ENCODE assay signal across 8 cellular contexts in genomic region chr1:230066036-230066435, GRCh38. TPM values are rescaled to one million over a fixed set of nuclear protein-coding genes. Genes with fewer than 3 reads are reported as not detected.
DNase-seq lines count a peak whose midpoint lies in the region; ATAC-seq and TF ChIP-seq lines count a peak whose summit lies in the region.

No MANE protein-coding gene starts in this region.

- peak overlapping the region; percentile 5 for H2AFZ ChIP-seq in HCT116 (ENCODE audit: low read depth, low read length, poor library complexity, severe bottlenecking)

- CTCF ChIA-PET in HCT116 (lab: Charles Lee), result no interaction called here

- RAD21 ChIA-PET in HCT116 (lab: Charles Lee; ENCODE audit: low non-redundant PET in 1 of 2, low total read pairs in 2 of 2, uncharacterized antibody in 2 of 2, unreplicated experiment in 2 of 2), result no interaction called here

- ATAC-seq in HCT116, result no peak
- ATAC-seq in RWPE2 (ENCODE audit: low read depth), result no peak
- ATAC-seq in HG03342 (IDR thresholded peaks at IDR 0.05; ENCODE audit: unreplicated experiment), result no peak

- H3K27ac ChIP-seq in HCT116 (ENCODE audit: low read depth, low read length) (peak overlapping the region; percentile 47; the same call in 1 of the 2 replicates), RWPE2 (ENCODE audit: poor library complexity, severe bottlenecking) (peak overlapping the region; percentile 70), skin epidermis (peak overlapping the region in 14 of 21 experiments; percentile 33 to 92 (median 67))

- intact Hi-C loops in HCT116 (cut with micrococcal nuclease), result loop anchor here (1.0 to 2.0 kb wide), 2 partner anchors 38 to 203 kb away; no protein-coding TSS in a partner anchor

- H3K36me3 ChIP-seq in HCT116 (ENCODE audit: control insufficient read depth in 1 of 2, insufficient read depth in 2 of 2, low read length in 2 of 2) (no peaks in the 10 kb centered on the region), RWPE2 (ENCODE audit: low read depth) (no peaks in the 10 kb centered on the region)

- TSS peak; percentile 60 for BruUV-seq in HCT116 (replicated peaks; lab: Mats Ljungman, UMichigan)

- H3K4me1 ChIP-seq in HCT116 (ENCODE audit: control insufficient read depth in 1 of 2, insufficient read depth in 2 of 2, low read length in 2 of 2) (peaks cover 11 to 17% of the 10 kb centered on the region in 2 experiments; a peak in 3 of 4 replicates), RWPE2 (ENCODE audit: insufficient read depth, poor library complexity, severe bottlenecking) (no peaks in the 10 kb centered on the region)

- TF ChIP-seq CTCF in HCT116 (IDR thresholded peaks at IDR 0.05 in 2 of 3, conservative IDR thresholded peaks at IDR 0.05 in 1 of 3; ENCODE audit: borderline replicate concordance in 1 of 3, insufficient read depth in 1 of 3, low read depth in 2 of 3, low read length in 2 of 3) (no peak), RWPE2 (IDR thresholded peaks at IDR 0.05; ENCODE audit: poor library complexity, severe bottlenecking) (no peak), fibroblast of mammary gland (conservative IDR thresholded peaks at IDR 0.05; ENCODE audit: control insufficient read depth, insufficient read depth, low read depth, low read length) (no peak)

- DNase-seq in HCT116 (ENCODE audit: low read depth, low spot score), result no peak
- DNase-seq in RWPE2 (ENCODE audit: low spot score), result no peak
- DNase-seq in fibroblast of mammary gland (ENCODE audit: low read depth), result no peak
- no peak for DNase-seq in stimulated activated naive CD4-positive, alpha-beta T cell (lab: John Stamatoyannopoulos, UW)
- no peak for DNase-seq in pons (ENCODE audit: low spot score)
- DNase-seq in activated CD4-positive, alpha-beta T cell treated with anti-CD3 and anti-CD28 coated beads, Interleukin-2, amount 50 U/mL, for 48 hours, result no peak

- TF ChIP-seq RAD21 in HCT116 (IDR thresholded peaks at IDR 0.05; ENCODE audit: low read depth), result no peak

- H3K9me3 ChIP-seq in HCT116 (ENCODE audit: control insufficient read depth in 1 of 2, insufficient read depth in 1 of 2, low read depth in 1 of 2, low read length in 2 of 2) (no peaks in the 10 kb centered on the region), RWPE2 (ENCODE audit: severe bottlenecking) (no peaks in the 10 kb centered on the region)

- peak overlapping the region; percentile 47 for H3K9ac ChIP-seq in HCT116 (ENCODE audit: low read length)

- H3K9me2 ChIP-seq in HCT116 (ENCODE audit: insufficient read depth), result no peaks in the 10 kb centered on the region

- H4K20me1 ChIP-seq in HCT116 (ENCODE audit: insufficient read depth), result peaks cover 3% of the 10 kb centered on the region; the same call in 1 of the 2 replicates

- H3K79me2 ChIP-seq in HCT116 (ENCODE audit: insufficient read depth, low read length), result peaks cover 31% of the 10 kb centered on the region

- no peak for TF ChIP-seq POLR2A in HCT116 (IDR thresholded peaks at IDR 0.05; ENCODE audit: borderline replicate concordance, extremely low read depth, insufficient read depth, insufficient read length)

- POLR2A ChIA-PET in HCT116 (lab: Charles Lee), result no interaction called here

- H3K27me3 ChIP-seq in HCT116 (ENCODE audit: insufficient read depth, low read length), result no peaks in the 10 kb centered on the region
- H3K27me3 ChIP-seq in RWPE2 (ENCODE audit: insufficient read depth, poor library complexity, severe bottlenecking), result no peaks in the 10 kb centered on the region

- H3K4me3 ChIP-seq in HCT116 (replicated peaks in 1 of 2; ENCODE audit: low read depth in 1 of 2, low read length in 2 of 2) (peak overlapping the region in 1 of 2 experiments; percentile 51), RWPE2 (ENCODE audit: severe bottlenecking) (no peak overlapping the region), fibroblast of mammary gland (ENCODE audit: control insufficient read depth, low read depth, low read length) (peak overlapping the region; percentile 65), skin epidermis (peak overlapping the region; percentile 56 to 95 (median 87))

- peak overlapping the region; percentile 86 for H3K4me2 ChIP-seq in HCT116 (ENCODE audit: low read length)

TF ChIP-seq in HCT116, 20 proteins besides CTCF, POLR2A, EP300 and RAD21:
- no peak for TF ChIP-seq MAX (IDR thresholded peaks at IDR 0.05)
- TF ChIP-seq FOSL1 (IDR thresholded peaks at IDR 0.05; ENCODE audit: low read depth), result no peak
- no peak for TF ChIP-seq CBX3 (IDR thresholded peaks at IDR 0.05; ENCODE audit: low read depth)
- no peak for TF ChIP-seq YY1 (IDR thresholded peaks at IDR 0.05; ENCODE audit: extremely low read depth, insufficient replicate concordance, low read depth, low read length)
- TF ChIP-seq TCF7L2 (IDR thresholded peaks at IDR 0.05; ENCODE audit: borderline replicate concordance, extremely low read depth, insufficient read depth, insufficient read length), result no peak
- TF ChIP-seq REST (IDR thresholded peaks at IDR 0.05; ENCODE audit: low read depth), result no peak
- TF ChIP-seq POLR2AphosphoS5 (IDR thresholded peaks at IDR 0.05; ENCODE audit: low read depth, low read length), result no peak
- TF ChIP-seq ELF1 (IDR thresholded peaks at IDR 0.05; ENCODE audit: borderline replicate concordance, low read depth), result no peak
- TF ChIP-seq, protein P1, sequence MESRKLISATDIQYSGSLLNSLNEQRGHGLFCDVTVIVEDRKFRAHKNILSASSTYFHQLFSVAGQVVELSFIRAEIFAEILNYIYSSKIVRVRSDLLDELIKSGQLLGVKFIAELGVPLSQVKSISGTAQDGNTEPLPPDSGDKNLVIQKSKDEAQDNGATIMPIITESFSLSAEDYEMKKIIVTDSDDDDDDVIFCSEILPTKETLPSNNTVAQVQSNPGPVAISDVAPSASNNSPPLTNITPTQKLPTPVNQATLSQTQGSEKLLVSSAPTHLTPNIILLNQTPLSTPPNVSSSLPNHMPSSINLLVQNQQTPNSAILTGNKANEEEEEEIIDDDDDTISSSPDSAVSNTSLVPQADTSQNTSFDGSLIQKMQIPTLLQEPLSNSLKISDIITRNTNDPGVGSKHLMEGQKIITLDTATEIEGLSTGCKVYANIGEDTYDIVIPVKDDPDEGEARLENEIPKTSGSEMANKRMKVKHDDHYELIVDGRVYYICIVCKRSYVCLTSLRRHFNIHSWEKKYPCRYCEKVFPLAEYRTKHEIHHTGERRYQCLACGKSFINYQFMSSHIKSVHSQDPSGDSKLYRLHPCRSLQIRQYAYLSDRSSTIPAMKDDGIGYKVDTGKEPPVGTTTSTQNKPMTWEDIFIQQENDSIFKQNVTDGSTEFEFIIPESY (IDR thresholded peaks at IDR 0.05; ENCODE audit: extremely low read depth, insufficient replicate concordance, low read length), result no peak
- no peak for TF ChIP-seq EGR1 (IDR thresholded peaks at IDR 0.05; ENCODE audit: low read depth)
- no peak for TF ChIP-seq SRF (IDR thresholded peaks at IDR 0.05; ENCODE audit: low read depth)
- TF ChIP-seq SP1 (IDR thresholded peaks at IDR 0.05; ENCODE audit: low read depth), result no peak
- no peak for TF ChIP-seq ZFX (IDR thresholded peaks at IDR 0.05)
- no peak for TF ChIP-seq CEBPB (IDR thresholded peaks at IDR 0.05; ENCODE audit: low read depth)

RNA-seq across cellular contexts. Expression of gene GALNT2, which starts 1.0 kb away (rescaled TPM):
- total RNA-seq in HCT116 (2021; ENCODE audit: unreplicated experiment), result 40.8 TPM
- 23.0 and 26.1 TPM in 2 replicates for polyA plus RNA-seq in HCT116 (2012)
